Comparison of ENCODE assay signal across 8 cellular contexts in genomic region chr16:19555186-19555937, GRCh38. TPM values are rescaled to one million over a fixed set of nuclear protein-coding genes. Genes with fewer than 3 reads are reported as not detected.
DNase-seq lines count a peak whose midpoint lies in the region; ATAC-seq, FAIRE-seq and TF ChIP-seq lines count a peak whose summit lies in the region.

A gene with protein sequence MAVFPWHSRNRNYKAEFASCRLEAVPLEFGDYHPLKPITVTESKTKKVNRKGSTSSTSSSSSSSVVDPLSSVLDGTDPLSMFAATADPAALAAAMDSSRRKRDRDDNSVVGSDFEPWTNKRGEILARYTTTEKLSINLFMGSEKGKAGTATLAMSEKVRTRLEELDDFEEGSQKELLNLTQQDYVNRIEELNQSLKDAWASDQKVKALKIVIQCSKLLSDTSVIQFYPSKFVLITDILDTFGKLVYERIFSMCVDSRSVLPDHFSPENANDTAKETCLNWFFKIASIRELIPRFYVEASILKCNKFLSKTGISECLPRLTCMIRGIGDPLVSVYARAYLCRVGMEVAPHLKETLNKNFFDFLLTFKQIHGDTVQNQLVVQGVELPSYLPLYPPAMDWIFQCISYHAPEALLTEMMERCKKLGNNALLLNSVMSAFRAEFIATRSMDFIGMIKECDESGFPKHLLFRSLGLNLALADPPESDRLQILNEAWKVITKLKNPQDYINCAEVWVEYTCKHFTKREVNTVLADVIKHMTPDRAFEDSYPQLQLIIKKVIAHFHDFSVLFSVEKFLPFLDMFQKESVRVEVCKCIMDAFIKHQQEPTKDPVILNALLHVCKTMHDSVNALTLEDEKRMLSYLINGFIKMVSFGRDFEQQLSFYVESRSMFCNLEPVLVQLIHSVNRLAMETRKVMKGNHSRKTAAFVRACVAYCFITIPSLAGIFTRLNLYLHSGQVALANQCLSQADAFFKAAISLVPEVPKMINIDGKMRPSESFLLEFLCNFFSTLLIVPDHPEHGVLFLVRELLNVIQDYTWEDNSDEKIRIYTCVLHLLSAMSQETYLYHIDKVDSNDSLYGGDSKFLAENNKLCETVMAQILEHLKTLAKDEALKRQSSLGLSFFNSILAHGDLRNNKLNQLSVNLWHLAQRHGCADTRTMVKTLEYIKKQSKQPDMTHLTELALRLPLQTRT (plus strand): TSS chr16:19555703. CDS start chr16:19555730, 27 bp downstream.

- no peaks in the 10 kb centered on the region for H3K27me3 ChIP-seq in keratinocyte (ENCODE audit: control insufficient read depth, extremely low read depth, insufficient read depth, low read length)

- no peaks in the 10 kb centered on the region for H3K36me3 ChIP-seq in keratinocyte (ENCODE audit: control insufficient read depth in 2 of 2, extremely low read depth in 1 of 2, insufficient read depth in 2 of 2, low read length in 2 of 2)

- ATAC-seq in GM19035 (IDR thresholded peaks at IDR 0.05; ENCODE audit: unreplicated experiment) = peak; percentile 94
- ATAC-seq in HG03354 (IDR thresholded peaks at IDR 0.05; ENCODE audit: poor library complexity, severe bottlenecking, unreplicated experiment) = peak; percentile 96

- TF ChIP-seq CTCF in keratinocyte (optimal IDR thresholded peaks at IDR 0.05 in 1 of 3, IDR thresholded peaks at IDR 0.05 in 1 of 3, conservative IDR thresholded peaks at IDR 0.05 in 1 of 3; ENCODE audit: extremely low read depth in 1 of 3, insufficient read depth in 2 of 3, low read length in 3 of 3) = peak; percentile 79 to 91 (median 87)

- no peak for FAIRE-seq in keratinocyte (lab: Jason Lieb, UNC)

- no peaks in the 10 kb centered on the region for H3K9me1 ChIP-seq in keratinocyte (ENCODE audit: control insufficient read depth, extremely low read depth, insufficient read depth, low read length)

- H3K4me3 ChIP-seq in keratinocyte (ENCODE audit: control insufficient read depth in 2 of 3, extremely low read depth in 1 of 3, insufficient read depth in 2 of 3, low read depth in 1 of 3, low read length in 3 of 3) = peak within 1 kb of the TSS; percentile 67 to 93 (median 81)

- H3K79me2 ChIP-seq in keratinocyte (ENCODE audit: control insufficient read depth, insufficient read depth, low read length) = no peaks in the 10 kb centered on the region

- H3K9ac ChIP-seq in keratinocyte (ENCODE audit: control insufficient read depth, extremely low read depth, insufficient read depth, low read length) = peak within 1 kb of the TSS; percentile 88

- H4K20me1 ChIP-seq in keratinocyte (ENCODE audit: control insufficient read depth, extremely low read depth, insufficient read depth, low read length) = no peaks in the 10 kb centered on the region

- DNase-seq in AML-193 (lab: John Stamatoyannopoulos, UW) (peak; percentile 69 to 71), NCI-H446 treated with DMSO at 0.1 percent for 48 hours (lab: John Stamatoyannopoulos, UW) (peak; percentile 90), cerebellum (ENCODE audit: low spot score) (peak; percentile 96), keratinocyte (ENCODE audit: low read depth, low spot score) (peak; percentile 94)
- peak; percentile 92 for DNase-seq in activated CD4-positive, alpha-beta T cell treated with anti-CD3 and anti-CD28 coated beads for 1 hour
- peak; percentile 93 for DNase-seq in stimulated activated CD4-positive, alpha-beta T cell treated with anti-CD3 and anti-CD28 coated beads, Interleukin-15, amount 100 ng/mL, for 1 hour (ENCODE audit: low read depth in 1 of 2, low spot score in 1 of 2)

- peaks cover 5% of the 10 kb centered on the region for H3K4me1 ChIP-seq in keratinocyte (ENCODE audit: control insufficient read depth, extremely low read depth, insufficient read depth, low read length)

- H2AFZ ChIP-seq in keratinocyte (ENCODE audit: control insufficient read depth, low read length) = peak within 1 kb of the TSS; percentile 99

- peak within 1 kb of the TSS; percentile 76 for H3K27ac ChIP-seq in keratinocyte (ENCODE audit: control insufficient read depth, insufficient read depth, low read length)

- dilution Hi-C loops in keratinocyte (cut with MboI; ENCODE audit: extremely low pct_ligation_motif_present, low sequenced_read_pairs) = no loop called here

- no peaks in the 10 kb centered on the region for H3K9me3 ChIP-seq in keratinocyte (ENCODE audit: control insufficient read depth, low read depth, low read length)

- peak within 1 kb of the TSS; percentile 96 for H3K4me2 ChIP-seq in keratinocyte (ENCODE audit: control insufficient read depth, extremely low read depth, insufficient read depth, low read depth, low read length)

RNA-seq across cellular contexts. Expression of the gene that starts here (rescaled TPM):
- 50.4 TPM for total RNA-seq in cerebellum
- 16.0 to 26.2 TPM (median 22.1 TPM) in 3 replicates for polyA plus RNA-seq in keratinocyte
- polyA plus RNA-seq in keratinocyte (2011; ENCODE audit: low read depth) = 10.9 TPM
- 28.9 and 32.7 TPM in 2 replicates for polyA plus RNA-seq in keratinocyte (2011; cell fraction: cytosol; rRNA removed)
- polyA plus RNA-seq in keratinocyte (2011; cell fraction: nucleus; rRNA removed) = 37.1 and 44.0 TPM in 2 replicates
- polyA plus RNA-seq in keratinocyte (2012; ENCODE audit: low replicate concordance) = 10.0 and 20.4 TPM in 2 replicates
- polyA minus RNA-seq in keratinocyte = 26.6 to 63.7 TPM (median 51.4 TPM) in 3 replicates
- 48.2 TPM for polyA minus RNA-seq in keratinocyte (2011; cell fraction: cytosol; rRNA and poly(A)+ RNA removed)
- polyA minus RNA-seq in keratinocyte (2011; cell fraction: nucleus; rRNA and poly(A)+ RNA removed) = 25.6 and 55.2 TPM in 2 replicates

Comparison
In these comparisons a context has a peak if more than half of its experiments do, and no peak if none do; other contexts are left out.
1. Peak in every context shown above with its lines: DNase-seq, ATAC-seq, H3K4me3 ChIP-seq and H3K27ac ChIP-seq.